1 cellular context compared by ENCODE assay signal in the genomic region with DNA sequence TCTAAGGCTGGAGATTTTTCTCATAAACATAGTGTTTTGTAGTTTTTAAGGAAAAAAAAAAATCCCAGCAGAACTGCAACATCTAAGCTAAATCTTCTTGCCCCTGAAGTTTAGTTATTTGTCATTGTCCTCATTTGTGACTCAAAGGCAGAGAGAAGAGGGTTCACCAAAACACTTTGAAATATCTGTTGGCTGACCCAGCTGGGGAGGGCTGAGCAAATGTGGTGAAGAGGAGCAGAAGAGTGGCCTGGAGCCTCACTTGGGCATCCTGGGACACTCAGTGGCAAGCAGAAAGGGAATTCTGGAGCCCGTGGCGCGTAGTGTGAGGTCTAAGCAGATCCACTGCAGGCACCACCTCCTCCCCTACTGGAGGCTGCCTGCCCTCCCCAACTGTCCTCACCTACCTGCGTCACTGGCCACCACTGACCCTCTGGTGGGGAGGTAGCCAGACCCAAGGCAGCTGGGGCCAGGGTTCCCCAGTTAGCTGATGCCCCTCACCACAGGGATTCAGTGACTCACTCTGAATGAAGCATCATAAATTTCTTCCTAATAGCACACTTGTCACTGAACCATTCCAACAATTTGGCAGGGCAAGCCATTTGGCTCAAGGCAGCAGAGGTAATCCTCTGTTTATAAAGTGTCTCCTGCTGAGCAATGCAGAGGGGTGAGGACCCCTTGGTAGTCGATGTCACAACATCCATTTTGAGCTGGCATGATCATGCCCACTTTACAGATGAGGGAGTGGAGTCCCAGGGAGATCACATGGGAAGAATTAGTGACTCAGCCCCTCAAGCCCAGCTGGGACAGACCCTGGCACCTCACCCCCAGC.
A peak's percentile ranks its signal among the peaks of the same experiment; 100 is the strongest.
TF ChIP-seq lines count a peak whose summit lies in the region.

No MANE protein-coding gene starts in this region.

TF ChIP-seq in HEK293, 187 proteins besides CTCF, POLR2A, EP300 and RAD21 (continued from another document and continues in another):
- TF ChIP-seq, protein P1, sequence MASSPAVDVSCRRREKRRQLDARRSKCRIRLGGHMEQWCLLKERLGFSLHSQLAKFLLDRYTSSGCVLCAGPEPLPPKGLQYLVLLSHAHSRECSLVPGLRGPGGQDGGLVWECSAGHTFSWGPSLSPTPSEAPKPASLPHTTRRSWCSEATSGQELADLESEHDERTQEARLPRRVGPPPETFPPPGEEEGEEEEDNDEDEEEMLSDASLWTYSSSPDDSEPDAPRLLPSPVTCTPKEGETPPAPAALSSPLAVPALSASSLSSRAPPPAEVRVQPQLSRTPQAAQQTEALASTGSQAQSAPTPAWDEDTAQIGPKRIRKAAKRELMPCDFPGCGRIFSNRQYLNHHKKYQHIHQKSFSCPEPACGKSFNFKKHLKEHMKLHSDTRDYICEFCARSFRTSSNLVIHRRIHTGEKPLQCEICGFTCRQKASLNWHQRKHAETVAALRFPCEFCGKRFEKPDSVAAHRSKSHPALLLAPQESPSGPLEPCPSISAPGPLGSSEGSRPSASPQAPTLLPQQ (tag by site-specific recombination; IDR thresholded peaks at IDR 0.05) = no peak
- TF ChIP-seq, protein P2, sequence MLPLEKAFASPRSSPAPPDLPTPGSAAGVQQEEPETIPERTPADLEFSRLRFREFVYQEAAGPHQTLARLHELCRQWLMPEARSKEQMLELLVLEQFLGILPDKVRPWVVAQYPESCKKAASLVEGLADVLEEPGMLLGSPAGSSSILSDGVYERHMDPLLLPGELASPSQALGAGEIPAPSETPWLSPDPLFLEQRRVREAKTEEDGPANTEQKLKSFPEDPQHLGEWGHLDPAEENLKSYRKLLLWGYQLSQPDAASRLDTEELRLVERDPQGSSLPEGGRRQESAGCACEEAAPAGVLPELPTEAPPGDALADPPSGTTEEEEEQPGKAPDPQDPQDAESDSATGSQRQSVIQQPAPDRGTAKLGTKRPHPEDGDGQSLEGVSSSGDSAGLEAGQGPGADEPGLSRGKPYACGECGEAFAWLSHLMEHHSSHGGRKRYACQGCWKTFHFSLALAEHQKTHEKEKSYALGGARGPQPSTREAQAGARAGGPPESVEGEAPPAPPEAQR (tag by site-specific recombination; IDR thresholded peaks at IDR 0.05) = no peak
- no peak for TF ChIP-seq ZNF658 (tag by site-specific recombination; IDR thresholded peaks at IDR 0.05)
- TF ChIP-seq ZNF600 (tag by site-specific recombination; IDR thresholded peaks at IDR 0.05) = peak; percentile 61
- peak; percentile 98 for TF ChIP-seq SP7 (tag by site-specific recombination; IDR thresholded peaks at IDR 0.05)
- no peak for TF ChIP-seq GLI4 (tag by site-specific recombination; IDR thresholded peaks at IDR 0.05)
- TF ChIP-seq, protein P3, sequence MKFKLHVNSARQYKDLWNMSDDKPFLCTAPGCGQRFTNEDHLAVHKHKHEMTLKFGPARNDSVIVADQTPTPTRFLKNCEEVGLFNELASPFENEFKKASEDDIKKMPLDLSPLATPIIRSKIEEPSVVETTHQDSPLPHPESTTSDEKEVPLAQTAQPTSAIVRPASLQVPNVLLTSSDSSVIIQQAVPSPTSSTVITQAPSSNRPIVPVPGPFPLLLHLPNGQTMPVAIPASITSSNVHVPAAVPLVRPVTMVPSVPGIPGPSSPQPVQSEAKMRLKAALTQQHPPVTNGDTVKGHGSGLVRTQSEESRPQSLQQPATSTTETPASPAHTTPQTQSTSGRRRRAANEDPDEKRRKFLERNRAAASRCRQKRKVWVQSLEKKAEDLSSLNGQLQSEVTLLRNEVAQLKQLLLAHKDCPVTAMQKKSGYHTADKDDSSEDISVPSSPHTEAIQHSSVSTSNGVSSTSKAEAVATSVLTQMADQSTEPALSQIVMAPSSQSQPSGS (tag by site-specific recombination; IDR thresholded peaks at IDR 0.05; ENCODE audit: low read depth) = no peak
- TF ChIP-seq, protein P4, sequence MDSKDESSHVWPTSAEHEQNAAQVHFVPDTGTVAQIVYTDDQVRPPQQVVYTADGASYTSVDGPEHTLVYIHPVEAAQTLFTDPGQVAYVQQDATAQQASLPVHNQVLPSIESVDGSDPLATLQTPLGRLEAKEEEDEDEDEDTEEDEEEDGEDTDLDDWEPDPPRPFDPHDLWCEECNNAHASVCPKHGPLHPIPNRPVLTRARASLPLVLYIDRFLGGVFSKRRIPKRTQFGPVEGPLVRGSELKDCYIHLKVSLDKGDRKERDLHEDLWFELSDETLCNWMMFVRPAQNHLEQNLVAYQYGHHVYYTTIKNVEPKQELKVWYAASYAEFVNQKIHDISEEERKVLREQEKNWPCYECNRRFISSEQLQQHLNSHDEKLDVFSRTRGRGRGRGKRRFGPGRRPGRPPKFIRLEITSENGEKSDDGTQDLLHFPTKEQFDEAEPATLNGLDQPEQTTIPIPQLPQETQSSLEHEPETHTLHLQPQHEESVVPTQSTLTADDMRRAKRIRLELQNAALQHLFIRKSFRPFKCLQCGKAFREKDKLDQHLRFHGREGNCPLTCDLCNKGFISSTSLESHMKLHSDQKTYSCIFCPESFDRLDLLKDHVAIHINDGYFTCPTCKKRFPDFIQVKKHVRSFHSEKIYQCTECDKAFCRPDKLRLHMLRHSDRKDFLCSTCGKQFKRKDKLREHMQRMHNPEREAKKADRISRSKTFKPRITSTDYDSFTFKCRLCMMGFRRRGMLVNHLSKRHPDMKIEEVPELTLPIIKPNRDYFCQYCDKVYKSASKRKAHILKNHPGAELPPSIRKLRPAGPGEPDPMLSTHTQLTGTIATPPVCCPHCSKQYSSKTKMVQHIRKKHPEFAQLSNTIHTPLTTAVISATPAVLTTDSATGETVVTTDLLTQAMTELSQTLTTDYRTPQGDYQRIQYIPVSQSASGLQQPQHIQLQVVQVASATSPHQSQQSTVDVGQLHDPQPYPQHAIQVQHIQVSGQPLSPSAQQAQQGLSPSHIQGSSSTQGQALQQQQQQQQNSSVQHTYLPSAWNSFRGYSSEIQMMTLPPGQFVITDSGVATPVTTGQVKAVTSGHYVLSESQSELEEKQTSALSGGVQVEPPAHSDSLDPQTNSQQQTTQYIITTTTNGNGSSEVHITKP (tag by site-specific recombination; IDR thresholded peaks at IDR 0.05) = 0 out of 2 replicates have a peak, but pooled peaks have one; percentile 19
- TF ChIP-seq ZNF514 (tag by site-specific recombination; IDR thresholded peaks at IDR 0.05) = no peak
- no peak for TF ChIP-seq SP3 (tag by site-specific recombination; IDR thresholded peaks at IDR 0.05)
- TF ChIP-seq, protein P5, sequence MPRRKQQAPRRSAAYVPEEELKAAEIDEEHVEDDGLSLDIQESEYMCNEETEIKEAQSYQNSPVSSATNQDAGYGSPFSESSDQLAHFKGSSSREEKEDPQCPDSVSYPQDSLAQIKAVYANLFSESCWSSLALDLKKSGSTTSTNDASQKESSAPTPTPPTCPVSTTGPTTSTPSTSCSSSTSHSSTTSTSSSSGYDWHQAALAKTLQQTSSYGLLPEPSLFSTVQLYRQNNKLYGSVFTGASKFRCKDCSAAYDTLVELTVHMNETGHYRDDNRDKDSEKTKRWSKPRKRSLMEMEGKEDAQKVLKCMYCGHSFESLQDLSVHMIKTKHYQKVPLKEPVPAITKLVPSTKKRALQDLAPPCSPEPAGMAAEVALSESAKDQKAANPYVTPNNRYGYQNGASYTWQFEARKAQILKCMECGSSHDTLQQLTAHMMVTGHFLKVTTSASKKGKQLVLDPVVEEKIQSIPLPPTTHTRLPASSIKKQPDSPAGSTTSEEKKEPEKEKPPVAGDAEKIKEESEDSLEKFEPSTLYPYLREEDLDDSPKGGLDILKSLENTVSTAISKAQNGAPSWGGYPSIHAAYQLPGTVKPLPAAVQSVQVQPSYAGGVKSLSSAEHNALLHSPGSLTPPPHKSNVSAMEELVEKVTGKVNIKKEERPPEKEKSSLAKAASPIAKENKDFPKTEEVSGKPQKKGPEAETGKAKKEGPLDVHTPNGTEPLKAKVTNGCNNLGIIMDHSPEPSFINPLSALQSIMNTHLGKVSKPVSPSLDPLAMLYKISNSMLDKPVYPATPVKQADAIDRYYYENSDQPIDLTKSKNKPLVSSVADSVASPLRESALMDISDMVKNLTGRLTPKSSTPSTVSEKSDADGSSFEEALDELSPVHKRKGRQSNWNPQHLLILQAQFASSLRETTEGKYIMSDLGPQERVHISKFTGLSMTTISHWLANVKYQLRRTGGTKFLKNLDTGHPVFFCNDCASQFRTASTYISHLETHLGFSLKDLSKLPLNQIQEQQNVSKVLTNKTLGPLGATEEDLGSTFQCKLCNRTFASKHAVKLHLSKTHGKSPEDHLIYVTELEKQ (tag by site-specific recombination; IDR thresholded peaks at IDR 0.05; ENCODE audit: borderline replicate concordance) = no peak
- TF ChIP-seq ZNF335 (tag by site-specific recombination; conservative IDR thresholded peaks at IDR 0.05) = no peak
- TF ChIP-seq ZFP41 (tag by site-specific recombination; IDR thresholded peaks at IDR 0.05; ENCODE audit: borderline replicate concordance) = no peak
- peak; percentile 58; the same call in 1 of the 2 replicates for TF ChIP-seq GLIS2 (tag by site-specific recombination; IDR thresholded peaks at IDR 0.05)
- TF ChIP-seq SETDB1 (IDR thresholded peaks at IDR 0.05; ENCODE audit: insufficient read length, low read length) = no peak
- no peak for TF ChIP-seq ZNF510 (tag by site-specific recombination; IDR thresholded peaks at IDR 0.05; ENCODE audit: insufficient replicate concordance)
- TF ChIP-seq, protein P6, sequence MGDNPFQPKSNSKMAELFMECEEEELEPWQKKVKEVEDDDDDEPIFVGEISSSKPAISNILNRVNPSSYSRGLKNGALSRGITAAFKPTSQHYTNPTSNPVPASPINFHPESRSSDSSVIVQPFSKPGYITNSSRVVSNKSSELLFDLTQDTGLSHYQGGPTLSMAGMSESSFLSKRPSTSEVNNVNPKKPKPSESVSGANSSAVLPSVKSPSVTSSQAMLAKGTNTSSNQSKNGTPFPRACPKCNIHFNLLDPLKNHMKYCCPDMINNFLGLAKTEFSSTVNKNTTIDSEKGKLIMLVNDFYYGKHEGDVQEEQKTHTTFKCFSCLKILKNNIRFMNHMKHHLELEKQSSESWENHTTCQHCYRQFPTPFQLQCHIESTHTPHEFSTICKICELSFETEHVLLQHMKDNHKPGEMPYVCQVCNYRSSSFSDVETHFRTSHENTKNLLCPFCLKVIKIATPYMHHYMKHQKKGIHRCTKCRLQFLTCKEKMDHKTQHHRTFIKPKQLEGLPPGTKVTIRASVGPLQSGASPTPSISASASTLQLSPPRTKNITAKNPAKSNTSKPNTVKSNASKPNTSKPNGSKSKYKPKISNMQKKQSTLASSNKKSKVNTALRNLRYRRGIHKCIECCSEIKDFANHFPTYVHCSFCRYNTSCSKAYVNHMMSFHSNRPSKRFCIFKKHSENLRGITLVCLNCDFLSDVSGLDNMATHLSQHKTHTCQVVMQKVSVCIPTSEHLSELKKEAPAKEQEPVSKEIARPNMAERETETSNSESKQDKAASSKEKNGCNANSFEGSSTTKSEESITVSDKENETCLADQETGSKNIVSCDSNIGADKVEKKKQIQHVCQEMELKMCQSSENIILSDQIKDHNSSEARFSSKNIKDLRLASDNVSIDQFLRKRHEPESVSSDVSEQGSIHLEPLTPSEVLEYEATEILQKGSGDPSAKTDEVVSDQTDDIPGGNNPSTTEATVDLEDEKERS (tag by site-specific recombination; IDR thresholded peaks at IDR 0.05) = 0 out of 2 replicates have a peak, but pooled peaks have one; percentile 11
- no peak for TF ChIP-seq MYNN (tag by site-specific recombination; IDR thresholded peaks at IDR 0.05; ENCODE audit: borderline replicate concordance)
- no peak for TF ChIP-seq ZNF184 (tag by site-specific recombination; IDR thresholded peaks at IDR 0.05)
- no peak for TF ChIP-seq ZNF174 (tag by site-specific recombination; IDR thresholded peaks at IDR 0.05)
- no peak for TF ChIP-seq ZNF76 (tag by site-specific recombination; IDR thresholded peaks at IDR 0.05; ENCODE audit: borderline replicate concordance, low read depth)
- no peak for TF ChIP-seq ZNF221 (tag by site-specific recombination; IDR thresholded peaks at IDR 0.05; ENCODE audit: borderline replicate concordance)
- TF ChIP-seq ZNF670 (tag by site-specific recombination; IDR thresholded peaks at IDR 0.05; ENCODE audit: low read depth) = no peak
- no peak for TF ChIP-seq ZNF274 (IDR thresholded peaks at IDR 0.05; ENCODE audit: low read length)
- no peak for TF ChIP-seq ZNF274 (tag by site-specific recombination; IDR thresholded peaks at IDR 0.05; ENCODE audit: borderline replicate concordance)
- TF ChIP-seq REPIN1 (tag by site-specific recombination; IDR thresholded peaks at IDR 0.05; ENCODE audit: low read depth) = no peak
- no peak for TF ChIP-seq ZNF23 (tag by site-specific recombination; IDR thresholded peaks at IDR 0.05; ENCODE audit: borderline replicate concordance)
- no peak for TF ChIP-seq ZNF114 (tag by site-specific recombination; IDR thresholded peaks at IDR 0.05)
- no peak for TF ChIP-seq ZNF146 (tag by site-specific recombination; IDR thresholded peaks at IDR 0.05)
- TF ChIP-seq FEZF1 (tag by site-specific recombination; IDR thresholded peaks at IDR 0.05) = 0 out of 2 replicates have a peak, but pooled peaks have one; percentile 26
- TF ChIP-seq KLF10 (tag by site-specific recombination; IDR thresholded peaks at IDR 0.05) = no peak
- TF ChIP-seq KLF1 (tag by site-specific recombination; IDR thresholded peaks at IDR 0.05) = no peak
- TF ChIP-seq, protein P7, sequence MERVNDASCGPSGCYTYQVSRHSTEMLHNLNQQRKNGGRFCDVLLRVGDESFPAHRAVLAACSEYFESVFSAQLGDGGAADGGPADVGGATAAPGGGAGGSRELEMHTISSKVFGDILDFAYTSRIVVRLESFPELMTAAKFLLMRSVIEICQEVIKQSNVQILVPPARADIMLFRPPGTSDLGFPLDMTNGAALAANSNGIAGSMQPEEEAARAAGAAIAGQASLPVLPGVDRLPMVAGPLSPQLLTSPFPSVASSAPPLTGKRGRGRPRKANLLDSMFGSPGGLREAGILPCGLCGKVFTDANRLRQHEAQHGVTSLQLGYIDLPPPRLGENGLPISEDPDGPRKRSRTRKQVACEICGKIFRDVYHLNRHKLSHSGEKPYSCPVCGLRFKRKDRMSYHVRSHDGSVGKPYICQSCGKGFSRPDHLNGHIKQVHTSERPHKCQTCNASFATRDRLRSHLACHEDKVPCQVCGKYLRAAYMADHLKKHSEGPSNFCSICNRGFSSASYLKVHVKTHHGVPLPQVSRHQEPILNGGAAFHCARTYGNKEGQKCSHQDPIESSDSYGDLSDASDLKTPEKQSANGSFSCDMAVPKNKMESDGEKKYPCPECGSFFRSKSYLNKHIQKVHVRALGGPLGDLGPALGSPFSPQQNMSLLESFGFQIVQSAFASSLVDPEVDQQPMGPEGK (tag by site-specific recombination; IDR thresholded peaks at IDR 0.05) = peak; percentile 41
- no peak for TF ChIP-seq ZNF747 (tag by site-specific recombination; IDR thresholded peaks at IDR 0.05)
- no peak for TF ChIP-seq ZNF555 (tag by site-specific recombination; conservative IDR thresholded peaks at IDR 0.05)
- no peak for TF ChIP-seq ZNF624 (tag by site-specific recombination; IDR thresholded peaks at IDR 0.05)
- TF ChIP-seq, protein P8, sequence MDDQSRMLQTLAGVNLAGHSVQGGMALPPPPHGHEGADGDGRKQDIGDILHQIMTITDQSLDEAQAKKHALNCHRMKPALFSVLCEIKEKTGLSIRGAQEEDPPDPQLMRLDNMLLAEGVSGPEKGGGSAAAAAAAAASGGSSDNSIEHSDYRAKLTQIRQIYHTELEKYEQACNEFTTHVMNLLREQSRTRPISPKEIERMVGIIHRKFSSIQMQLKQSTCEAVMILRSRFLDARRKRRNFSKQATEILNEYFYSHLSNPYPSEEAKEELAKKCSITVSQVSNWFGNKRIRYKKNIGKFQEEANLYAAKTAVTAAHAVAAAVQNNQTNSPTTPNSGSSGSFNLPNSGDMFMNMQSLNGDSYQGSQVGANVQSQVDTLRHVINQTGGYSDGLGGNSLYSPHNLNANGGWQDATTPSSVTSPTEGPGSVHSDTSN (CRISPR knock-in tag; IDR thresholded peaks at IDR 0.05) = no peak
